ENCODE assay signal across 11 cellular contexts in the genomic region with DNA sequence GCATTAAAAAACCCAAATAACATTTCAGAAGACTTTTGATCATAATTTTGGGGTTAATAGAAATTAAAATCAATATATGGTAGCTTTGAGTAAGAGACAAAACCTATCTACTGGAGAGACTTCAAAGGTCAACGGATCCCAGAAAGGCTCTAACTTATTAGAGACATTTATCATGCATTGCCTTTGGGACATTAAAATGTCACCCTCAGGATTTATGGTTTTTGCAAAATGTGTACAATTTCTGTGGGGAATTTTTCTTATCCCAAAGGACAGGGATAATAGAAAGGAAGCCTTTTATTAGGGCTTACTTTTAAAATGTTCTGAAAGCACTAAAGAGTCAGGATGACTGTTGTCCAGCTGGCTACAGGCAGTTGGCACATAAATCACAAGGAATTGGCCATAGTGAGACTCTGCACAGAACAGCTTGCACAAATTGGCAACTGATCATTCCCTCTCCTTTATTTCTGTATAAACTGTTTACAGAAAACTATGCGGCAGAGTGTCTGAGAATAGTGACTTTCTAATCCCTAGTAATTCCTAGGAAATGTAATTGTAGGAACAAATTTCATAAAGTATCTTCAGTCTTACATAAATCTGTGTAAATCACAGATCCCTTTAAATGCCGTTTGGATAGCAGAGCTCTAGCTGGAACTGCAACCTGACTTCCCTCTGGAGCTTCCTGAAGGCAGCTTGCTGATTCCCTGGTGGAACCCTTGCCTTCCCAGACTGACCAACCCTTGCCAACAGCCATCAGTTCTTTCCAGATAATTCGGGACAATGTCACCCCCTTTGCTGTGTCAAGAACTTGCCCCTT.
A peak's percentile ranks its signal among the peaks of the same experiment; 100 is the strongest.
DNase-seq lines count a peak whose midpoint lies in the region; ATAC-seq and TF ChIP-seq lines count a peak whose summit lies in the region.
"Had no signal": no experiment of that assay in that cellular context is flagged by ENCODE, and none has a peak within 500 bp of the region (broad histone marks: within the 10 kb centered on the region; RNA-seq: fewer than 3 reads in every experiment).

No MANE protein-coding gene starts in this region.

- H2AFZ ChIP-seq in MM.1S (ENCODE audit: low read length), result peak overlapping the region; percentile 30; the same call in 1 of the 2 replicates

- ATAC-seq in GM18867 (IDR thresholded peaks at IDR 0.05; ENCODE audit: unreplicated experiment) (no peak), WTC11 (no peak)
- ATAC-seq: activated CD8-positive, alpha-beta T cell treated with anti-CD3 and anti-CD28 coated beads, Interleukin-2, amount 10 ng/mL, durations not matched to agents 7 days and 5 days; activated naive CD4-positive, alpha-beta T cell treated with anti-CD3 and anti-CD28 coated beads, Interleukin-2, amount 50 U/mL, for 72 hours; natural killer cell; T-helper 17 cell had no signal

- H3K27me3 ChIP-seq in MM.1S (replicated peaks; ENCODE audit: insufficient read depth, low read length) (no peaks in the 10 kb centered on the region), esophagus squamous epithelium (no peaks in the 10 kb centered on the region), uterus (no peaks in the 10 kb centered on the region)

- H3K27me3 Mint-ChIP-seq in WTC11 (ENCODE audit: low read depth), result no peaks in the 10 kb centered on the region; the same call in 1 of the 2 replicates

- H3K9me3 ChIP-seq in MM.1S (replicated peaks; ENCODE audit: insufficient read depth, low read length) (no peaks in the 10 kb centered on the region), esophagus squamous epithelium (no peaks in the 10 kb centered on the region), uterus (no peaks in the 10 kb centered on the region)

- no peak overlapping the region for H3K4me3 ChIP-seq in MM.1S (ENCODE audit: low read length)
- H3K4me3 ChIP-seq in esophagus squamous epithelium, result no peak overlapping the region
- no peak overlapping the region for H3K4me3 ChIP-seq in uterus

- TF ChIP-seq CTCF in MM.1S (IDR thresholded peaks at IDR 0.05; ENCODE audit: low read length), result no peak
- no peak for TF ChIP-seq CTCF in esophagus squamous epithelium (IDR thresholded peaks at IDR 0.05)
- TF ChIP-seq CTCF in uterus (IDR thresholded peaks at IDR 0.05), result no peak
- TF ChIP-seq CTCF in WTC11 (IDR thresholded peaks at IDR 0.05), result no peak

- TF ChIP-seq POLR2A in esophagus squamous epithelium (IDR thresholded peaks at IDR 0.05) (no peak), uterus (IDR thresholded peaks at IDR 0.05) (no peak)

- no peaks in the 10 kb centered on the region for H4K20me1 ChIP-seq in MM.1S (ENCODE audit: insufficient read depth, low read length)

- POLR2A ChIA-PET in WTC11 (lab: Charles Lee), result no interaction called here

- H3F3A ChIP-seq in MM.1S (ENCODE audit: insufficient read depth, low read length), result peaks cover 11% of the 10 kb centered on the region

- peak overlapping the region; percentile 56 for H3K4me2 ChIP-seq in MM.1S (ENCODE audit: low read depth, low read length)

- H3K27ac ChIP-seq in MM.1S (ENCODE audit: low read length) (peak overlapping the region; percentile 15; the same call in 1 of the 2 replicates), esophagus squamous epithelium (peak overlapping the region in 3 of 4 donors; percentile 40 to 56 (median 51)), uterus (peak overlapping the region in 1 of 2 donors; percentile 52)

- CTCF ChIA-PET in WTC11 (lab: Charles Lee), result no interaction called here

- peaks cover 9% of the 10 kb centered on the region for H3K9me3 Mint-ChIP-seq in WTC11
- H3K9me3 Mint-ChIP-seq: activated naive CD4-positive, alpha-beta T cell treated with anti-CD3 and anti-CD28 coated beads, Interleukin-2, amount 50 U/mL, for 72 hours; natural killer cell had no signal

- no peaks in the 10 kb centered on the region for H3K36me3 ChIP-seq in MM.1S (replicated peaks; ENCODE audit: insufficient read depth, low read length)
- no peaks in the 10 kb centered on the region for H3K36me3 ChIP-seq in esophagus squamous epithelium
- no peaks in the 10 kb centered on the region for H3K36me3 ChIP-seq in uterus

- no peaks in the 10 kb centered on the region for H3K79me2 ChIP-seq in MM.1S (ENCODE audit: low read length)

- H3K36me3 Mint-ChIP-seq in WTC11, result no peaks in the 10 kb centered on the region
- H3K36me3 Mint-ChIP-seq: activated naive CD4-positive, alpha-beta T cell treated with anti-CD3 and anti-CD28 coated beads, Interleukin-2, amount 50 U/mL, for 72 hours; natural killer cell had no signal

- peaks cover 45% of the 10 kb centered on the region for H3K4me1 ChIP-seq in MM.1S (ENCODE audit: low read length)
- H3K4me1 ChIP-seq in esophagus squamous epithelium, result peaks cover 19 to 54% (median 30%) of the 10 kb centered on the region in 3 donors
- H3K4me1 ChIP-seq in uterus, result peaks cover 6 to 10% of the 10 kb centered on the region in 2 donors

- WGBS in esophagus squamous epithelium, 2 donors, result 24 to 29% methylated on average over 4 of the region's 4 CpGs

- H3K4me3 Mint-ChIP-seq in WTC11, result no peak overlapping the region
- H3K4me3 Mint-ChIP-seq: activated CD8-positive, alpha-beta T cell treated with anti-CD3 and anti-CD28 coated beads, Interleukin-2, amount 10 ng/mL, durations not matched to agents 7 days and 5 days; natural killer cell; T-helper 17 cell had no signal

- H3K4me1 Mint-ChIP-seq in WTC11, result peaks cover 18% of the 10 kb centered on the region
- H3K4me1 Mint-ChIP-seq: natural killer cell had no signal

- no peaks in the 10 kb centered on the region for H3K9me2 ChIP-seq in MM.1S (replicated peaks; ENCODE audit: insufficient read depth, low read length)

- no peak overlapping the region for H3K27ac Mint-ChIP-seq in WTC11
- H3K27ac Mint-ChIP-seq: activated CD8-positive, alpha-beta T cell treated with anti-CD3 and anti-CD28 coated beads, Interleukin-2, amount 10 ng/mL, durations not matched to agents 7 days and 5 days; activated naive CD4-positive, alpha-beta T cell treated with anti-CD3 and anti-CD28 coated beads, Interleukin-2, amount 50 U/mL, for 72 hours; natural killer cell; T-helper 17 cell had no signal

- DNase-seq in MM.1S (no peak), esophagus squamous epithelium (lab: John Stamatoyannopoulos, UW) (no peak), midbrain (lab: John Stamatoyannopoulos, UW) (peak; percentile 33), uterus (peak; percentile 53 to 59), WTC11 (ENCODE audit: low spot score) (no peak), NCI-H2171 treated with DMSO at 0.1 percent for 48 hours (lab: John Stamatoyannopoulos, UW) (no peak)
- DNase-seq: activated CD8-positive, alpha-beta T cell treated with anti-CD3 and anti-CD28 coated beads, Interleukin-2, amount 10 ng/mL, durations not matched to agents 7 days and 5 days; natural killer cell; T-helper 17 cell had no signal

- H3K9ac ChIP-seq in MM.1S (ENCODE audit: low read length), result no peak overlapping the region

- intact Hi-C loops in esophagus squamous epithelium (cut with DNase I), result no loop called here
- intact Hi-C loops in uterus (cut with DNase I; ENCODE audit: low total_unique reads), result no loop called here

TF ChIP-seq in WTC11, 78 proteins besides CTCF, POLR2A, EP300 and RAD21:
- no peak for TF ChIP-seq FOXJ3 (CRISPR knock-in tag; IDR thresholded peaks at IDR 0.05; ENCODE audit: borderline replicate concordance)

Comparison
In these comparisons a context has a peak if more than half of its experiments do, and no peak if none do; other contexts are left out.
1. DNase-seq: peak in midbrain (single experiment) and uterus (2 of 2); none in MM.1S (single experiment), esophagus squamous epithelium (single experiment), WTC11 (single experiment) and NCI-H2171 treated with DMSO at 0.1 percent for 48 hours (single experiment).